Comparison of ENCODE assay signal across 9 cellular contexts in genomic region chr14:95523051-95523817, GRCh38. TPM values are rescaled to one million over a fixed set of nuclear protein-coding genes. Genes with fewer than 3 reads are reported as not detected.
A peak's percentile ranks its signal among the peaks of the same experiment; 100 is the strongest.
DNase-seq lines count a peak whose midpoint lies in the region; ATAC-seq, FAIRE-seq and TF ChIP-seq lines count a peak whose summit lies in the region.
"Had no signal": no experiment of that assay in that cellular context is flagged by ENCODE, and none has a peak within 500 bp of the region (broad histone marks: within the 10 kb centered on the region; RNA-seq: fewer than 3 reads in every experiment).

No MANE protein-coding gene starts in this region.

- DNase-seq in H54 (ENCODE audit: insufficient read length, low spot score) (no peak), T-helper 17 cell (no peak), pons (ENCODE audit: low spot score) (no peak), NCI-H1930 (lab: John Stamatoyannopoulos, UW) (no peak)
- DNase-seq in central memory CD8-positive, alpha-beta T cell (ENCODE audit: low spot score in 2 of 2): no peak

- no peaks in the 10 kb centered on the region for H3K36me3 ChIP-seq in skeletal muscle satellite cell (ENCODE audit: insufficient read depth, low read length)

- H3K9me3 Mint-ChIP-seq in central memory CD8-positive, alpha-beta T cell: no peaks in the 10 kb centered on the region

- no peak overlapping the region for H3K4me3 ChIP-seq in skeletal muscle satellite cell (ENCODE audit: low read length)

- H3K9me3 ChIP-seq in T-helper 17 cell (ENCODE audit: control insufficient read depth, low read length, poor library complexity, severe bottlenecking) (no peaks in the 10 kb centered on the region), skeletal muscle satellite cell (replicated peaks; ENCODE audit: low read length) (no peaks in the 10 kb centered on the region)

- no peak overlapping the region for H3K9ac ChIP-seq in skeletal muscle satellite cell (ENCODE audit: low read depth, low read length)

- no peak for TF ChIP-seq POLR2A in H54 (IDR thresholded peaks at IDR 0.05; ENCODE audit: low read depth, low read length)

- peaks cover 69% of the 10 kb centered on the region for H3K4me1 Mint-ChIP-seq in T-helper 17 cell
- H3K4me1 Mint-ChIP-seq in central memory CD8-positive, alpha-beta T cell: peaks cover 76% of the 10 kb centered on the region

- ATAC-seq in T-helper 17 cell (peak; percentile 41), HG02610 (IDR thresholded peaks at IDR 0.05; ENCODE audit: unreplicated experiment) (no peak), GM21423 (IDR thresholded peaks at IDR 0.05; ENCODE audit: unreplicated experiment) (no peak)
- peak; percentile 47 for ATAC-seq in central memory CD8-positive, alpha-beta T cell (replicated peaks; ENCODE audit: extremely low read depth, poor library complexity, severe bottlenecking)

- no peaks in the 10 kb centered on the region for H3K36me3 Mint-ChIP-seq in T-helper 17 cell (ENCODE audit: low read depth)
- peaks cover 6% of the 10 kb centered on the region for H3K36me3 Mint-ChIP-seq in central memory CD8-positive, alpha-beta T cell (ENCODE audit: insufficient read depth)

- peak; percentile 36 for FAIRE-seq in H54 (lab: Jason Lieb, UNC)

- H3K27ac Mint-ChIP-seq in T-helper 17 cell: peak overlapping the region; percentile 96
- peak overlapping the region; percentile 72 for H3K27ac Mint-ChIP-seq in central memory CD8-positive, alpha-beta T cell (ENCODE audit: low read depth)

- H3K4me3 Mint-ChIP-seq in T-helper 17 cell: peak overlapping the region; percentile 90
- peak overlapping the region; percentile 64 for H3K4me3 Mint-ChIP-seq in central memory CD8-positive, alpha-beta T cell

- H3K4me1 ChIP-seq in skeletal muscle satellite cell (ENCODE audit: control insufficient read depth, insufficient read depth, low read length): peaks cover 58% of the 10 kb centered on the region

- no peaks in the 10 kb centered on the region for H3K27me3 ChIP-seq in skeletal muscle satellite cell (ENCODE audit: control insufficient read depth, insufficient read depth, low read length)

- no peaks in the 10 kb centered on the region for H3K27me3 Mint-ChIP-seq in T-helper 17 cell
- H3K27me3 Mint-ChIP-seq in central memory CD8-positive, alpha-beta T cell: no peaks in the 10 kb centered on the region

- peak overlapping the region; percentile 33 for H3K4me2 ChIP-seq in skeletal muscle satellite cell (ENCODE audit: low read length)

RNA-seq across cellular contexts. Expression of gene SYNE3, which starts 6.8 kb away (rescaled TPM):
- total RNA-seq in T-helper 17 cell: 10 to 100 TPM; 59.6 to 64.8 TPM
- total RNA-seq in skeletal muscle satellite cell (2012; rRNA removed): 26.9 and 32.2 TPM in 2 replicates
- total RNA-seq: epithelial cell of proximal tubule had no signal

RNA-seq across cellular contexts. Expression of gene GLRX5, which starts 11.6 kb away (rescaled TPM):
- total RNA-seq in T-helper 17 cell: 10 to 100 TPM; 14.8 to 17.7 TPM
- total RNA-seq in skeletal muscle satellite cell (2012; rRNA removed): 37.0 and 37.6 TPM in 2 replicates

Comparison
In these comparisons a context has a peak if more than half of its experiments do, and no peak if none do; other contexts are left out.
1. ATAC-seq: peak in T-helper 17 cell (single experiment) and central memory CD8-positive, alpha-beta T cell (single experiment); none in HG02610 (single experiment) and GM21423 (single experiment).